Comparison of ENCODE assay signal across 1 cellular context in genomic region chr2:37891846-37892435, GRCh38.
TF ChIP-seq lines count a peak whose summit lies in the region.

No MANE protein-coding gene starts in this region.

TF ChIP-seq in GM23338, 12 proteins besides CTCF, POLR2A, EP300 and RAD21 (continued from another document):
- TF ChIP-seq NANOG (IDR thresholded peaks at IDR 0.05; ENCODE audit: borderline replicate concordance), result no peak
- TF ChIP-seq ZNF114 (CRISPR knock-in tag; IDR thresholded peaks at IDR 0.05), result no peak
- TF ChIP-seq ZNF331 (CRISPR knock-in tag; IDR thresholded peaks at IDR 0.05; ENCODE audit: low read depth), result no peak
- no peak for TF ChIP-seq JUNB (IDR thresholded peaks at IDR 0.05; ENCODE audit: unreplicated experiment)
- TF ChIP-seq STAT1 (IDR thresholded peaks at IDR 0.05; ENCODE audit: unreplicated experiment), result no peak
- no peak for TF ChIP-seq CREB1 (CRISPR knock-in tag; IDR thresholded peaks at IDR 0.05; ENCODE audit: low read depth)
- TF ChIP-seq ZNF462 (CRISPR knock-in tag; IDR thresholded peaks at IDR 0.05), result no peak
- no peak for TF ChIP-seq EZH2phosphoT487 (IDR thresholded peaks at IDR 0.05; ENCODE audit: unreplicated experiment)
